ENCODE assay signal across 11 cellular contexts in genomic region chr10:45375716-45376231, GRCh38. TPM values are rescaled to one million over a fixed set of nuclear protein-coding genes. Genes with fewer than 3 reads are reported as not detected.
A peak's percentile ranks its signal among the peaks of the same experiment; 100 is the strongest.
DNase-seq lines count a peak whose midpoint lies in the region; ATAC-seq and TF ChIP-seq lines count a peak whose summit lies in the region.
"Had no signal": no experiment of that assay in that cellular context is flagged by ENCODE, and none has a peak within 500 bp of the region (broad histone marks: within the 10 kb centered on the region; RNA-seq: fewer than 3 reads in every experiment).

No MANE protein-coding gene starts in this region.

- H3K9me3 Mint-ChIP-seq in stimulated activated naive CD8-positive, alpha-beta T cell treated with anti-CD3 and anti-CD28 coated beads, Interleukin-15, Interleukin-2, amounts not matched to agents 100 ng/mL and 50 ng/mL, for 24 hours, result no peaks in the 10 kb centered on the region
- no peaks in the 10 kb centered on the region for H3K9me3 Mint-ChIP-seq in stimulated activated naive CD8-positive, alpha-beta T cell treated with anti-CD3 and anti-CD28 coated beads, Interleukin-15, amount 100 ng/mL, for 72 hours
- H3K9me3 Mint-ChIP-seq in dendritic cell treated with granulocyte-macrophage colony-stimulating factor and Interleukin-4, amounts not matched to agents 40 ng/mL and 50 ng/mL, for 4 days, result no peaks in the 10 kb centered on the region

- WGBS in urinary bladder, result 75% methylated on average over 12 of the region's 12 CpGs

- DNase-seq in stimulated activated naive CD8-positive, alpha-beta T cell treated with anti-CD3 and anti-CD28 coated beads, Interleukin-15, amount 100 ng/mL, for 72 hours, result no peak
- DNase-seq in NCI-H526 (lab: John Stamatoyannopoulos, UW), result peak; percentile 64 to 79
- no peak for DNase-seq in stimulated activated CD4-positive, alpha-beta T cell treated with anti-CD3 and anti-CD28 coated beads, Interleukin-2, amount 100 ng/mL, for 24 hours
- no peak for DNase-seq in glomerular visceral epithelial cell (ENCODE audit: extremely low spot score)
- DNase-seq in colonic mucosa, result no peak
- DNase-seq: stimulated activated CD4-positive, alpha-beta T cell treated with anti-CD3 and anti-CD28 coated beads, Interleukin-1b, Interleukin-23, amount 100 ng/mL, for 48 hours; WERI-Rb-1 had no signal

- H3K27ac ChIP-seq in urinary bladder (ENCODE audit: low read depth) (peak overlapping the region; percentile 52), colonic mucosa (no peak overlapping the region)

- no peaks in the 10 kb centered on the region for H3K9me3 ChIP-seq in colonic mucosa

- H3K27me3 Mint-ChIP-seq in stimulated activated naive CD8-positive, alpha-beta T cell treated with anti-CD3 and anti-CD28 coated beads, Interleukin-15, Interleukin-2, amounts not matched to agents 100 ng/mL and 50 ng/mL, for 24 hours, result peaks cover 38% of the 10 kb centered on the region
- peaks cover 65% of the 10 kb centered on the region for H3K27me3 Mint-ChIP-seq in stimulated activated naive CD8-positive, alpha-beta T cell treated with anti-CD3 and anti-CD28 coated beads, Interleukin-15, amount 100 ng/mL, for 72 hours
- peaks cover 13% of the 10 kb centered on the region for H3K27me3 Mint-ChIP-seq in dendritic cell treated with granulocyte-macrophage colony-stimulating factor and Interleukin-4, amounts not matched to agents 40 ng/mL and 50 ng/mL, for 4 days

- ATAC-seq in stimulated activated naive CD8-positive, alpha-beta T cell treated with anti-CD3 and anti-CD28 coated beads, Interleukin-15, amount 100 ng/mL, for 72 hours, result no peak

- no peak overlapping the region for H3K27ac Mint-ChIP-seq in stimulated activated naive CD8-positive, alpha-beta T cell treated with anti-CD3 and anti-CD28 coated beads, Interleukin-15, Interleukin-2, amounts not matched to agents 100 ng/mL and 50 ng/mL, for 24 hours
- no peak overlapping the region for H3K27ac Mint-ChIP-seq in stimulated activated naive CD8-positive, alpha-beta T cell treated with anti-CD3 and anti-CD28 coated beads, Interleukin-15, amount 100 ng/mL, for 72 hours
- H3K27ac Mint-ChIP-seq in dendritic cell treated with granulocyte-macrophage colony-stimulating factor and Interleukin-4, amounts not matched to agents 40 ng/mL and 50 ng/mL, for 4 days, result peak overlapping the region; percentile 77

- intact Hi-C loops in dendritic cell treated with granulocyte-macrophage colony-stimulating factor and Interleukin-4, amounts not matched to agents 40 ng/mL and 50 ng/mL, for 4 days (cut with micrococcal nuclease), result loop anchor here (5.0 kb wide), 1 partner anchor 87 kb away; no protein-coding TSS in a partner anchor
- intact Hi-C loops in colonic mucosa (cut with DNase I), result no loop called here

- no peak overlapping the region for H3K9ac ChIP-seq in colonic mucosa (ENCODE audit: low read depth in 2 of 2, low read length in 2 of 2)

- no peaks in the 10 kb centered on the region for H3K36me3 Mint-ChIP-seq in stimulated activated naive CD8-positive, alpha-beta T cell treated with anti-CD3 and anti-CD28 coated beads, Interleukin-15, Interleukin-2, amounts not matched to agents 100 ng/mL and 50 ng/mL, for 24 hours (ENCODE audit: low read depth)
- peaks cover 57% of the 10 kb centered on the region for H3K36me3 Mint-ChIP-seq in dendritic cell treated with granulocyte-macrophage colony-stimulating factor and Interleukin-4, amounts not matched to agents 40 ng/mL and 50 ng/mL, for 4 days (ENCODE audit: low read depth)

- no peaks in the 10 kb centered on the region for H3K36me3 ChIP-seq in urinary bladder (ENCODE audit: insufficient read depth)
- H3K36me3 ChIP-seq in colonic mucosa, result no peaks in the 10 kb centered on the region
- H3K36me3 ChIP-seq: WERI-Rb-1 had no signal

- H3K4me3 ChIP-seq in urinary bladder (ENCODE audit: low read depth, low read length), result no peak overlapping the region
- no peak overlapping the region for H3K4me3 ChIP-seq in colonic mucosa

- peaks cover 25% of the 10 kb centered on the region for H3K27me3 ChIP-seq in colonic mucosa

- peaks cover 3% of the 10 kb centered on the region for H3K4me1 ChIP-seq in urinary bladder (ENCODE audit: insufficient read depth)
- no peaks in the 10 kb centered on the region for H3K4me1 ChIP-seq in colonic mucosa

- TF ChIP-seq CTCF in colonic mucosa (IDR thresholded peaks at IDR 0.05), result no peak

- H3K4me3 Mint-ChIP-seq in stimulated activated naive CD8-positive, alpha-beta T cell treated with anti-CD3 and anti-CD28 coated beads, Interleukin-15, Interleukin-2, amounts not matched to agents 100 ng/mL and 50 ng/mL, for 24 hours, result peak overlapping the region; percentile 54
- H3K4me3 Mint-ChIP-seq in stimulated activated naive CD8-positive, alpha-beta T cell treated with anti-CD3 and anti-CD28 coated beads, Interleukin-15, amount 100 ng/mL, for 72 hours, result no peak overlapping the region
- peak overlapping the region; percentile 87 for H3K4me3 Mint-ChIP-seq in dendritic cell treated with granulocyte-macrophage colony-stimulating factor and Interleukin-4, amounts not matched to agents 40 ng/mL and 50 ng/mL, for 4 days

- H3K4me1 Mint-ChIP-seq in stimulated activated naive CD8-positive, alpha-beta T cell treated with anti-CD3 and anti-CD28 coated beads, Interleukin-15, Interleukin-2, amounts not matched to agents 100 ng/mL and 50 ng/mL, for 24 hours (ENCODE audit: low read depth), result peaks cover 37% of the 10 kb centered on the region
- H3K4me1 Mint-ChIP-seq in stimulated activated naive CD8-positive, alpha-beta T cell treated with anti-CD3 and anti-CD28 coated beads, Interleukin-15, amount 100 ng/mL, for 72 hours, result peaks cover 31% of the 10 kb centered on the region
- peaks cover 72% of the 10 kb centered on the region for H3K4me1 Mint-ChIP-seq in dendritic cell treated with granulocyte-macrophage colony-stimulating factor and Interleukin-4, amounts not matched to agents 40 ng/mL and 50 ng/mL, for 4 days (ENCODE audit: low read depth)

RNA-seq across cellular contexts. Expression of gene ALOX5, which starts 1.8 kb away (rescaled TPM):
- total RNA-seq in urinary bladder (25.7 TPM), colonic mucosa (1 to 10 TPM; 6.2 to 6.4 TPM)
- 52.5 TPM for polyA plus RNA-seq in urinary bladder
- total RNA-seq: M059J had no signal

Comparison
In these comparisons a context has a peak if more than half of its experiments do, and no peak if none do; other contexts are left out.
1. H3K4me3 Mint-ChIP-seq: peak in stimulated activated naive CD8-positive, alpha-beta T cell treated with anti-CD3 and anti-CD28 coated beads, Interleukin-15, Interleukin-2, amounts not matched to agents 100 ng/mL and 50 ng/mL, for 24 hours (single experiment) and dendritic cell treated with granulocyte-macrophage colony-stimulating factor and Interleukin-4, amounts not matched to agents 40 ng/mL and 50 ng/mL, for 4 days (single experiment); none in stimulated activated naive CD8-positive, alpha-beta T cell treated with anti-CD3 and anti-CD28 coated beads, Interleukin-15, amount 100 ng/mL, for 72 hours (0 of 2).
2. DNase-seq: peak in NCI-H526 (2 of 2); none in stimulated activated naive CD8-positive, alpha-beta T cell treated with anti-CD3 and anti-CD28 coated beads, Interleukin-15, amount 100 ng/mL, for 72 hours (0 of 2), stimulated activated CD4-positive, alpha-beta T cell treated with anti-CD3 and anti-CD28 coated beads, Interleukin-2, amount 100 ng/mL, for 24 hours (0 of 2), glomerular visceral epithelial cell (single experiment) and colonic mucosa (single experiment).